ENCODE assay signal across 1 cellular context in genomic region chr17:42901535-42902229, GRCh38.
TF ChIP-seq lines count a peak whose summit lies in the region.

No MANE protein-coding gene starts in this region.

TF ChIP-seq in GM23338, 12 proteins besides CTCF, POLR2A, EP300 and RAD21 (continued from another document):
- no peak for TF ChIP-seq ZNF462 (CRISPR knock-in tag; IDR thresholded peaks at IDR 0.05)
